8 cellular contexts compared by ENCODE assay signal in the genomic region with DNA sequence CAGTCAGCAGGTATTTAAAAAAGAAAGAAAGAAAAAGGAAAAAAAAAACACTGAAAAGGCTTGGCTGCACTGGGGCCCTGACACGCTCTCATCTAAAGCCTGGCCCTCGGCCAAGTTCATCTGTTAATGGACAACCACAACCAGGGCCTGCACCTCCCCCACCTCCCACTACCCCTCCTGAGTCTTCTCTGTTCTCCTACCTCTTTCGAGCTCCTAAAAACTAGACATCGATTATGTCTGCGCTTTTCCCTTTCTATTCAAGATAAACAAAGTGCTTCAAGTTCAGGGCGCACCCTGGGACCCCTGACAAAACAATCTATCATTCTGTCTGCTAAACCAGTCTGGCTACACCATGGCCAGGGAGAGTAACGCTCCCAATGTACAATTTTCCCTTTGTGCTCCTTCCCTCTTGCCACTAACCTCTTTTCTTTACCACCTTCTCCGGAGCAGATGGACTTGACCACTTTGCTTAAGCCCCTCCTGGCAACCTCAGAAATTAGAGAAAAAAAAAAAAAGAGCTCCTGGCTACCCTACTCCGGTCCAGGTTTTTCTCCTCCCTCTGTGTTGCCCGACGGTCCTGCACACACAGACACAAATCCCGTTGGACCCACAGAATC. TPM values are rescaled to one million over a fixed set of nuclear protein-coding genes. Genes with fewer than 3 reads are reported as not detected.
DNase-seq lines count a peak whose midpoint lies in the region; ATAC-seq and TF ChIP-seq lines count a peak whose summit lies in the region.

No MANE protein-coding gene starts in this region.

- CTCF ChIA-PET in IMR-90 (lab: Yijun Ruan, JAX): no interaction called here
- CTCF ChIA-PET in activated naive CD4-positive, alpha-beta T cell treated with anti-CD3 and anti-CD28 coated beads for 36 hours (lab: Charles Lee): interaction anchor here (1.3 kb wide), 1 partner anchor 51 kb away, joined by 3 read pairs; no protein-coding TSS in a partner anchor

- no peak overlapping the region for H2BK5ac ChIP-seq in IMR-90 (ENCODE audit: low read depth, low read length, poor library complexity, severe bottlenecking)

- no peak overlapping the region for H3K23ac ChIP-seq in IMR-90 (ENCODE audit: low read depth, low read length)

- H3K4me2 ChIP-seq in IMR-90 (ENCODE audit: low read depth, low read length) (no peak overlapping the region), hepatocyte (peak overlapping the region; percentile 70)

- no peak overlapping the region for H3K9ac ChIP-seq in IMR-90 (ENCODE audit: low read depth, low read length)

- no peak overlapping the region for H4K8ac ChIP-seq in IMR-90 (ENCODE audit: low read depth in 2 of 2, low read length in 2 of 2)

- H3K4me3 Mint-ChIP-seq in CD14-positive monocyte: peak overlapping the region; percentile 59 to 84
- H3K4me3 Mint-ChIP-seq in activated naive CD4-positive, alpha-beta T cell treated with anti-CD3 and anti-CD28 coated beads for 36 hours: no peak overlapping the region

- H3K14ac ChIP-seq in IMR-90 (replicated peaks; ENCODE audit: low read depth, low read length): no peak overlapping the region

- no peak overlapping the region for H3K4me3 ChIP-seq in IMR-90 (ENCODE audit: insufficient read depth, low read depth, low read length)
- peak overlapping the region in 2 of 4 donors; percentile 29 to 34 for H3K4me3 ChIP-seq in Peyer's patch
- peak overlapping the region; percentile 17 for H3K4me3 ChIP-seq in hepatocyte

- peaks cover 0 to 5% (median 4%) of the 10 kb centered on the region in 7 donors for H3K9me3 Mint-ChIP-seq in CD14-positive monocyte
- H3K9me3 Mint-ChIP-seq in activated naive CD4-positive, alpha-beta T cell treated with anti-CD3 and anti-CD28 coated beads for 36 hours: no peaks in the 10 kb centered on the region

- in situ Hi-C loops in IMR-90 (cut with MboI; ENCODE audit: low sequenced_read_pairs): no loop called here

- peak; percentile 73 for ATAC-seq in GM21447 (IDR thresholded peaks at IDR 0.05; ENCODE audit: unreplicated experiment)
- ATAC-seq in IMR-90 (ENCODE audit: low read depth): no peak

- H4K91ac ChIP-seq in IMR-90 (ENCODE audit: insufficient read depth, low read depth, low read length): no peak overlapping the region

- H3K4me1 ChIP-seq in IMR-90 (ENCODE audit: control insufficient read depth, insufficient read depth, low read length): peaks cover 4% of the 10 kb centered on the region; the same call in 1 of the 2 replicates
- H3K4me1 ChIP-seq in Peyer's patch: peaks cover 0 to 47% (median 20%) of the 10 kb centered on the region in 4 donors
- peaks cover 64% of the 10 kb centered on the region for H3K4me1 ChIP-seq in hepatocyte (ENCODE audit: insufficient read depth)

- peaks cover 16% of the 10 kb centered on the region for H3K27me3 ChIP-seq in IMR-90 (ENCODE audit: control insufficient read depth, insufficient read depth, low read length)
- H3K27me3 ChIP-seq in Peyer's patch: no peaks in the 10 kb centered on the region
- H3K27me3 ChIP-seq in hepatocyte: no peaks in the 10 kb centered on the region

- H4K20me1 ChIP-seq in IMR-90 (ENCODE audit: insufficient read depth, low read length) (no peaks in the 10 kb centered on the region), hepatocyte (ENCODE audit: insufficient read depth, poor library complexity, severe bottlenecking) (no peaks in the 10 kb centered on the region)

- no peak overlapping the region; the same call in 1 of the 2 replicates for H2BK120ac ChIP-seq in IMR-90 (ENCODE audit: low read depth, low read length)

- 0 out of 3 replicates have a peak overlapping the region, but pooled peaks have one; percentile 23 for H2BK15ac ChIP-seq in IMR-90 (ENCODE audit: low read depth, low read length)

- DNase-seq in CD14-positive monocyte (ENCODE audit: low spot score) (no peak), IMR-90 (no peak), Peyer's patch (peak; percentile 86 to 94 (median 87)), hepatocyte (ENCODE audit: low spot score) (peak; percentile 95), glomerular visceral epithelial cell (ENCODE audit: extremely low spot score) (no peak)
- no peak for DNase-seq in activated naive CD4-positive, alpha-beta T cell treated with anti-CD3 and anti-CD28 coated beads for 36 hours
- DNase-seq in activated CD8-positive, alpha-beta memory T cell treated with anti-CD3 and anti-CD28 coated beads, Interleukin-2, amount 50 U/mL, for 48 hours: no peak

- peak overlapping the region; percentile 35; the same call in 1 of the 2 replicates for H3K4ac ChIP-seq in IMR-90 (ENCODE audit: low read depth, low read length)

- H3K4me1 Mint-ChIP-seq in CD14-positive monocyte: peaks cover 97% of the 10 kb centered on the region
- peaks cover 1% of the 10 kb centered on the region for H3K4me1 Mint-ChIP-seq in activated naive CD4-positive, alpha-beta T cell treated with anti-CD3 and anti-CD28 coated beads for 36 hours (ENCODE audit: low read depth)

- no peaks in the 10 kb centered on the region for H3K79me1 ChIP-seq in IMR-90 (ENCODE audit: low read depth in 1 of 2, low read length in 2 of 2)

- TF ChIP-seq RAD21 in IMR-90 (IDR thresholded peaks at IDR 0.05; ENCODE audit: low read length): no peak

- 0 out of 2 replicates have a peak overlapping the region, but pooled peaks have one; percentile 10 for H3K18ac ChIP-seq in IMR-90 (ENCODE audit: low read depth, low read length)

- peaks cover 0 to 2% (median 0%) of the 10 kb centered on the region in 3 donors for H3K27me3 Mint-ChIP-seq in CD14-positive monocyte (ENCODE audit: low read depth in 3 of 3)
- peaks cover 38% of the 10 kb centered on the region for H3K27me3 Mint-ChIP-seq in activated naive CD4-positive, alpha-beta T cell treated with anti-CD3 and anti-CD28 coated beads for 36 hours (ENCODE audit: low read depth)

- H3K36me3 ChIP-seq in IMR-90 (ENCODE audit: control insufficient read depth, insufficient read depth, low read length) (no peaks in the 10 kb centered on the region), Peyer's patch (no peaks in the 10 kb centered on the region), hepatocyte (replicated peaks; ENCODE audit: insufficient read depth, low read depth) (no peaks in the 10 kb centered on the region)

- peaks cover 13 to 17% of the 10 kb centered on the region in 2 donors for H3K36me3 Mint-ChIP-seq in CD14-positive monocyte
- no peaks in the 10 kb centered on the region for H3K36me3 Mint-ChIP-seq in activated naive CD4-positive, alpha-beta T cell treated with anti-CD3 and anti-CD28 coated beads for 36 hours (ENCODE audit: low read depth)

- no peak overlapping the region for H3K27ac ChIP-seq in IMR-90 (ENCODE audit: insufficient read depth, low read length)
- peak overlapping the region; percentile 54 to 75 (median 66) for H3K27ac ChIP-seq in Peyer's patch
- peak overlapping the region; percentile 82 for H3K27ac ChIP-seq in hepatocyte

- H3K79me2 ChIP-seq in hepatocyte: peaks cover 79% of the 10 kb centered on the region

- POLR2A ChIA-PET in IMR-90 (lab: Charles Lee; ENCODE audit: unreplicated experiment): no interaction called here

- 0% methylated on average over 1 of the region's 12 CpGs; no CpG with 5 or more reads in 1 of the 2 experiments for WGBS in IMR-90 (ENCODE audit: extremely low coverage in 2 of 2, insufficient read length in 1 of 2), 2 experiments
- 13% methylated on average over 12 of the region's 12 CpGs for WGBS in hepatocyte (ENCODE audit: low lambda C conversion rate, missing lambda C conversion rate)

- H3K9me3 ChIP-seq in IMR-90 (ENCODE audit: control insufficient read depth, insufficient read depth, low read length): no peaks in the 10 kb centered on the region
- no peaks in the 10 kb centered on the region for H3K9me3 ChIP-seq in Peyer's patch
- H3K9me3 ChIP-seq in hepatocyte (ENCODE audit: low read depth): no peaks in the 10 kb centered on the region

- H2AFZ ChIP-seq in IMR-90 (replicated peaks; ENCODE audit: low read length, poor library complexity): no peak overlapping the region
- peak overlapping the region; percentile 32 for H2AFZ ChIP-seq in hepatocyte

- intact Hi-C loops in CD14-positive monocyte (cut with micrococcal nuclease) (loop anchor here (5.0 to 10.0 kb wide), 2 partner anchors 33 to 1004 kb away; a partner anchor contains a TSS), IMR-90 (cut with micrococcal nuclease) (no loop called here)
- intact Hi-C loops in activated naive CD4-positive, alpha-beta T cell treated with anti-CD3 and anti-CD28 coated beads for 36 hours (cut with micrococcal nuclease): no loop called here

- H2AK5ac ChIP-seq in IMR-90 (ENCODE audit: low read depth, low read length): 0 out of 2 replicates have a peak overlapping the region, but pooled peaks have one; percentile 13

- no peaks in the 10 kb centered on the region for H3K9me1 ChIP-seq in IMR-90 (ENCODE audit: insufficient read depth, low read length)

- H2AK9ac ChIP-seq in IMR-90 (replicated peaks; ENCODE audit: low read depth, low read length, poor library complexity): no peak overlapping the region

- peak overlapping the region; percentile 23; the same call in 1 of the 2 replicates for H4K5ac ChIP-seq in IMR-90 (ENCODE audit: low read depth, low read length)

- no peak overlapping the region; the same call in 1 of the 2 replicates for H2BK20ac ChIP-seq in IMR-90 (ENCODE audit: low read depth, low read length)

- dilution Hi-C loops in IMR-90 (cut with HindIII; ENCODE audit: low sequenced_read_pairs, unreplicated experiment): no loop called here

- peak overlapping the region; percentile 62 to 96 (median 88) for H3K27ac Mint-ChIP-seq in CD14-positive monocyte
- H3K27ac Mint-ChIP-seq in activated naive CD4-positive, alpha-beta T cell treated with anti-CD3 and anti-CD28 coated beads for 36 hours: no peak overlapping the region

- no peaks in the 10 kb centered on the region for H3K9me2 ChIP-seq in hepatocyte (replicated peaks; ENCODE audit: insufficient read depth)

- no peak overlapping the region for H3K56ac ChIP-seq in IMR-90 (ENCODE audit: extremely low read depth, insufficient read depth, low read length)

- BruUV-seq in IMR-90 (replicated peaks; lab: Mats Ljungman, UMichigan): no TSS peak

- TF ChIP-seq CTCF in CD14-positive monocyte (IDR thresholded peaks at IDR 0.05) (no peak), IMR-90 (conservative IDR thresholded peaks at IDR 0.05; ENCODE audit: low read depth, low read length) (no peak), Peyer's patch (IDR thresholded peaks at IDR 0.05) (no peak), hepatocyte (IDR thresholded peaks at IDR 0.05; ENCODE audit: poor library complexity) (no peak)

- TF ChIP-seq POLR2A in IMR-90 (IDR thresholded peaks at IDR 0.05; ENCODE audit: low read depth, low read length) (no peak), Peyer's patch (IDR thresholded peaks at IDR 0.05) (no peak)

TF ChIP-seq in IMR-90, 13 proteins besides CTCF, POLR2A, EP300 and RAD21 (continues in another document):
- TF ChIP-seq SMC3 (IDR thresholded peaks at IDR 0.05; ENCODE audit: low read depth, low read length): no peak

RNA-seq across cellular contexts. Expression of a gene that starts 22.7 kb away (rescaled TPM):
- polyA plus RNA-seq in CD14-positive monocyte (10 to 100 TPM in 1 of 2 donors, 1 to 10 TPM in 1; 8.7 to 11.1 TPM), IMR-90 (2012; rRNA removed) (1.0 and 1.2 TPM in 2 replicates), hepatocyte (18.4 and 22.6 TPM in 2 replicates)
- total RNA-seq in IMR-90 (2012; rRNA removed) (1.1 and 1.7 TPM in 2 replicates), Peyer's patch (10 to 100 TPM; 35.4 to 94.9 (median 68.8) TPM), hepatocyte (11.6 and 14.4 TPM in 2 replicates)
- polyA plus RNA-seq in IMR-90 (2012; cell fraction: cytosol; rRNA removed): 0.51 and 0.54 TPM in 2 replicates
- polyA plus RNA-seq in IMR-90 (2012; cell fraction: nucleus; rRNA removed; ENCODE audit: low replicate concordance): 0.81 and 2.6 TPM in 2 replicates
- under 1 TPM; 0.52 to 0.67 TPM for total RNA-seq in activated naive CD4-positive, alpha-beta T cell treated with anti-CD3 and anti-CD28 coated beads for 36 hours

Comparison
In these comparisons a context has a peak if more than half of its experiments do, and no peak if none do; other contexts are left out.
1. DNase-seq: peak in Peyer's patch (3 of 3) and hepatocyte (single experiment); none in CD14-positive monocyte (single experiment), IMR-90 (single experiment), activated naive CD4-positive, alpha-beta T cell treated with anti-CD3 and anti-CD28 coated beads for 36 hours (single experiment), activated CD8-positive, alpha-beta memory T cell treated with anti-CD3 and anti-CD28 coated beads, Interleukin-2, amount 50 U/mL, for 48 hours (single experiment) and glomerular visceral epithelial cell (single experiment).
2. intact Hi-C loops: an anchor here in CD14-positive monocyte (5.0 to 10.0 kb wide); none called in IMR-90 and activated naive CD4-positive, alpha-beta T cell treated with anti-CD3 and anti-CD28 coated beads for 36 hours.